In genomic region chr17:17551361-17551760, GRCh38 we compare ENCODE assay signal across 13 cellular contexts. TPM values are rescaled to one million over a fixed set of nuclear protein-coding genes. Genes with fewer than 3 reads are reported as not detected.
DNase-seq lines count a peak whose midpoint lies in the region; ATAC-seq and TF ChIP-seq lines count a peak whose summit lies in the region.
"Had no signal": no experiment of that assay in that cellular context is flagged by ENCODE, and none has a peak within 500 bp of the region (broad histone marks: within the 10 kb centered on the region; RNA-seq: fewer than 3 reads in every experiment).

No MANE protein-coding gene starts in this region.

- peak; percentile 20 to 57 for DNase-seq in HAP-1 (ENCODE audit: low spot score in 2 of 2)
- DNase-seq in WTC11 (ENCODE audit: low spot score): no peak
- peak; percentile 87 for DNase-seq in left ventricle myocardium superior
- DNase-seq in retinal pigment epithelial cell (ENCODE audit: low read depth): peak; percentile 60
- no peak for DNase-seq in MCF 10A (ENCODE audit: unreplicated experiment)
- no peak for DNase-seq in esophagus squamous epithelium (lab: John Stamatoyannopoulos, UW)
- DNase-seq in activated T-cell treated with anti-CD3 and anti-CD28 coated beads, Interleukin-2, amount 50 U/mL, for 1 hour: no peak
- no peak for DNase-seq in NK-92 (lab: John Stamatoyannopoulos, UW; ENCODE audit: unreplicated experiment)
- DNase-seq: NCI-H510A treated with DMSO at 0.1 percent for 48 hours; Peyer's patch; stimulated activated naive CD4-positive, alpha-beta T cell treated with Interleukin-2 at 50 U/mL for 16 hours had no signal

- 60 to 75% methylated on average over 7 to 9 of the region's 11 CpGs for WGBS in esophagus squamous epithelium, 2 donors

- in situ Hi-C loops in HAP-1 (cut with MboI; ENCODE audit: low sequenced_read_pairs): no loop called here

- peak overlapping the region; percentile 93 for H3K27ac Mint-ChIP-seq in WTC11
- no peak overlapping the region for H3K27ac Mint-ChIP-seq in MCF 10A (ENCODE audit: low read depth, unreplicated experiment)

- no peak overlapping the region for H3K27ac ChIP-seq in esophagus squamous epithelium
- H3K27ac ChIP-seq: Peyer's patch, prostate gland had no signal

- no peak for TF ChIP-seq POLR2A in esophagus squamous epithelium (IDR thresholded peaks at IDR 0.05)

- H3K9me3 ChIP-seq in HAP-1: no peaks in the 10 kb centered on the region
- no peaks in the 10 kb centered on the region for H3K9me3 ChIP-seq in esophagus squamous epithelium
- H3K9me3 ChIP-seq: Peyer's patch, prostate gland had no signal

- intact Hi-C loops in left ventricle myocardium superior (cut with micrococcal nuclease) (no loop called here), MCF 10A (cut with micrococcal nuclease) (no loop called here), esophagus squamous epithelium (cut with DNase I) (no loop called here)

- no peaks in the 10 kb centered on the region for H3K36me3 ChIP-seq in HAP-1 (replicated peaks)
- no peaks in the 10 kb centered on the region for H3K36me3 ChIP-seq in esophagus squamous epithelium
- H3K36me3 ChIP-seq: Peyer's patch, prostate gland had no signal

- peak; percentile 53 for ATAC-seq in WTC11
- peak; percentile 80 for ATAC-seq in left ventricle myocardium superior

- no peaks in the 10 kb centered on the region for H3K9me3 Mint-ChIP-seq in WTC11
- no peaks in the 10 kb centered on the region for H3K9me3 Mint-ChIP-seq in MCF 10A (ENCODE audit: unreplicated experiment)

- POLR2A ChIA-PET in WTC11 (lab: Charles Lee) (no interaction called here), MCF 10A (lab: Yijun Ruan, JAX) (no interaction called here)

- no peaks in the 10 kb centered on the region for H3K36me3 Mint-ChIP-seq in WTC11
- H3K36me3 Mint-ChIP-seq in MCF 10A (ENCODE audit: insufficient read depth, unreplicated experiment): peaks cover 2% of the 10 kb centered on the region

- H3K27me3 Mint-ChIP-seq in WTC11 (ENCODE audit: low read depth) (no peaks in the 10 kb centered on the region), MCF 10A (ENCODE audit: insufficient read depth, unreplicated experiment) (no peaks in the 10 kb centered on the region)

- H3K4me1 Mint-ChIP-seq in WTC11 (peaks cover 10% of the 10 kb centered on the region), MCF 10A (ENCODE audit: insufficient read depth, unreplicated experiment) (no peaks in the 10 kb centered on the region)

- no peak for TF ChIP-seq CTCF in WTC11 (IDR thresholded peaks at IDR 0.05)
- TF ChIP-seq CTCF in retinal pigment epithelial cell (conservative IDR thresholded peaks at IDR 0.05; ENCODE audit: low read depth, low read length): no peak
- TF ChIP-seq CTCF in MCF 10A (IDR thresholded peaks at IDR 0.05; ENCODE audit: unreplicated experiment): no peak
- TF ChIP-seq CTCF in esophagus squamous epithelium (IDR thresholded peaks at IDR 0.05): no peak

- H3K4me1 ChIP-seq in HAP-1: peaks cover 10% of the 10 kb centered on the region
- no peaks in the 10 kb centered on the region for H3K4me1 ChIP-seq in esophagus squamous epithelium
- H3K4me1 ChIP-seq: prostate gland had no signal

- BruUV-seq in MCF 10A (replicated peaks; lab: Mats Ljungman, UMichigan): no TSS peak

- CTCF ChIA-PET in WTC11 (lab: Charles Lee): interaction anchor here (1.1 to 1.3 kb wide), 2 partner anchors 17 to 54 kb away, joined by 4 to 6 read pairs; no protein-coding TSS in a partner anchor
- CTCF ChIA-PET in MCF 10A (lab: Yijun Ruan, JAX): interaction anchor here (0.6 kb wide), 1 partner anchor 215 kb away, joined by 5 read pairs; no protein-coding TSS in a partner anchor

- H3K4me3 Mint-ChIP-seq in WTC11: no peak overlapping the region
- H3K4me3 Mint-ChIP-seq in MCF 10A (ENCODE audit: unreplicated experiment): no peak overlapping the region

- H3K4me3 ChIP-seq in HAP-1 (no peak overlapping the region), retinal pigment epithelial cell (ENCODE audit: low read length) (no peak overlapping the region), esophagus squamous epithelium (no peak overlapping the region)
- H3K4me3 ChIP-seq: Peyer's patch, prostate gland had no signal

- no peaks in the 10 kb centered on the region for H3K27me3 ChIP-seq in HAP-1 (ENCODE audit: low read depth)
- no peaks in the 10 kb centered on the region for H3K27me3 ChIP-seq in esophagus squamous epithelium
- H3K27me3 ChIP-seq: Peyer's patch had no signal

TF ChIP-seq in WTC11, 78 proteins besides CTCF, POLR2A, EP300 and RAD21:
- TF ChIP-seq MAX (CRISPR knock-in tag; IDR thresholded peaks at IDR 0.05) (no peak), SP1 (CRISPR knock-in tag; conservative IDR thresholded peaks at IDR 0.05) (no peak), TEAD1 (CRISPR knock-in tag; IDR thresholded peaks at IDR 0.05) (no peak), CBFB (CRISPR knock-in tag; IDR thresholded peaks at IDR 0.05; ENCODE audit: low read depth) (no peak), PREB (CRISPR knock-in tag; IDR thresholded peaks at IDR 0.05; ENCODE audit: borderline replicate concordance) (no peak), USF2 (CRISPR knock-in tag; IDR thresholded peaks at IDR 0.05) (no peak), OVOL2 (CRISPR knock-in tag; IDR thresholded peaks at IDR 0.05; ENCODE audit: borderline replicate concordance) (no peak), IRF1 (CRISPR knock-in tag; IDR thresholded peaks at IDR 0.05) (no peak), SOX15 (CRISPR knock-in tag; IDR thresholded peaks at IDR 0.05) (no peak), ZNF671 (CRISPR knock-in tag; IDR thresholded peaks at IDR 0.05) (no peak), ZNF263 (CRISPR knock-in tag; IDR thresholded peaks at IDR 0.05; ENCODE audit: low read depth) (no peak), ATF1 (CRISPR knock-in tag; IDR thresholded peaks at IDR 0.05) (no peak), RORB (CRISPR knock-in tag; IDR thresholded peaks at IDR 0.05) (no peak), FOXK1 (CRISPR knock-in tag; IDR thresholded peaks at IDR 0.05) (no peak), EMX1 (CRISPR knock-in tag; IDR thresholded peaks at IDR 0.05) (no peak), FOXP1 (CRISPR knock-in tag; IDR thresholded peaks at IDR 0.05; ENCODE audit: borderline replicate concordance) (no peak)
- TF ChIP-seq, protein P1, sequence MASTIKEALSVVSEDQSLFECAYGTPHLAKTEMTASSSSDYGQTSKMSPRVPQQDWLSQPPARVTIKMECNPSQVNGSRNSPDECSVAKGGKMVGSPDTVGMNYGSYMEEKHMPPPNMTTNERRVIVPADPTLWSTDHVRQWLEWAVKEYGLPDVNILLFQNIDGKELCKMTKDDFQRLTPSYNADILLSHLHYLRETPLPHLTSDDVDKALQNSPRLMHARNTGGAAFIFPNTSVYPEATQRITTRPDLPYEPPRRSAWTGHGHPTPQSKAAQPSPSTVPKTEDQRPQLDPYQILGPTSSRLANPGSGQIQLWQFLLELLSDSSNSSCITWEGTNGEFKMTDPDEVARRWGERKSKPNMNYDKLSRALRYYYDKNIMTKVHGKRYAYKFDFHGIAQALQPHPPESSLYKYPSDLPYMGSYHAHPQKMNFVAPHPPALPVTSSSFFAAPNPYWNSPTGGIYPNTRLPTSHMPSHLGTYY (CRISPR knock-in tag; IDR thresholded peaks at IDR 0.05): no peak
TF ChIP-seq in WTC11: peak in this region for 0.

RNA-seq across cellular contexts. Expression of gene PEMT, which starts 40.1 kb away (rescaled TPM):
- 51.9 to 54.6 TPM (median 53.1 TPM) in 3 replicates for total RNA-seq in WTC11 (2021)
- 17.9 TPM for total RNA-seq in left ventricle myocardium superior
- total RNA-seq in MCF 10A (2022): 37.0 and 49.8 TPM in 2 replicates
- total RNA-seq in esophagus squamous epithelium: 10 to 100 TPM; 24.6 to 32.2 (median 28.2) TPM

RNA-seq across cellular contexts. Expression of gene RASD1, which starts 55.2 kb away (rescaled TPM):
- 5.1 to 5.3 TPM (median 5.2 TPM) in 3 replicates for total RNA-seq in WTC11 (2021)
- 50.8 TPM for total RNA-seq in left ventricle myocardium superior
- 0.21 TPM in 1 of 2 replicates, not detected in the other for total RNA-seq in MCF 10A (2022)
- total RNA-seq in esophagus squamous epithelium: 1 to 10 TPM; 1.1 to 8.4 (median 4.3) TPM
- total RNA-seq: G401 had no signal

Comparison
In these comparisons a context has a peak if more than half of its experiments do, and no peak if none do; other contexts are left out.
1. DNase-seq: peak in HAP-1 (2 of 2), left ventricle myocardium superior (single experiment) and retinal pigment epithelial cell (single experiment); none in WTC11 (single experiment), MCF 10A (single experiment), esophagus squamous epithelium (single experiment), activated T-cell treated with anti-CD3 and anti-CD28 coated beads, Interleukin-2, amount 50 U/mL, for 1 hour (single experiment) and NK-92 (single experiment).